In the genomic region with DNA sequence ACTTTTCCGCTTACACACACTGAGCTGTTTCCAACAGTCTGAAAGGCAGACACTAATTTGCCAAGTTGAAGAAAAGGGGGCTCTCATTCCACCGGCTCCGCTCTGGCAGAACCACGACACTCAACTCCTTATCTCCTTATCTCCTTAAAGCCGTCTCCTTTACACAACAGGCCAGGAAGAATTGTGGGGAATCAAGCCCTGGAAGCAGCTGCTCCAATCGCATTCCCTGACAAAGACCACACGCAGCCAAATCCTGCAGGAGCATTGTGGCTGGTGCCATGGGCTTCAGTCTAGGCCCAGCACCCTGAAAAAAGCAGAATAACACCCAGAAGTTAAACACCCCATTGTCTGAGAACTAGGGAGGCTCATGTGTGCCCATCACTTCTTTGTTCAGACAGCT, we compare ENCODE assay signal across 1 cellular context.
TF ChIP-seq lines count a peak whose summit lies in the region.

No MANE protein-coding gene starts in this region.

TF ChIP-seq in K562, 482 proteins besides CTCF, POLR2A, EP300 and RAD21:
- TF ChIP-seq MXD1 (CRISPR knock-in tag; IDR thresholded peaks at IDR 0.05; ENCODE audit: borderline replicate concordance, poor library complexity, severe bottlenecking) (no peak), GATAD2B (IDR thresholded peaks at IDR 0.05; ENCODE audit: borderline replicate concordance) (no peak), ZNF217 (CRISPR knock-in tag; IDR thresholded peaks at IDR 0.05) (no peak), GATA2 (CRISPR knock-in tag; IDR thresholded peaks at IDR 0.05) (peak; percentile 47; the same call in 1 of the 2 replicates), NELFE (IDR thresholded peaks at IDR 0.05; ENCODE audit: insufficient read depth, insufficient read length) (no peak), MIER1 (IDR thresholded peaks at IDR 0.05; ENCODE audit: low read depth) (no peak)
